Comparison of ENCODE assay signal across 29 cellular contexts in the genomic region with DNA sequence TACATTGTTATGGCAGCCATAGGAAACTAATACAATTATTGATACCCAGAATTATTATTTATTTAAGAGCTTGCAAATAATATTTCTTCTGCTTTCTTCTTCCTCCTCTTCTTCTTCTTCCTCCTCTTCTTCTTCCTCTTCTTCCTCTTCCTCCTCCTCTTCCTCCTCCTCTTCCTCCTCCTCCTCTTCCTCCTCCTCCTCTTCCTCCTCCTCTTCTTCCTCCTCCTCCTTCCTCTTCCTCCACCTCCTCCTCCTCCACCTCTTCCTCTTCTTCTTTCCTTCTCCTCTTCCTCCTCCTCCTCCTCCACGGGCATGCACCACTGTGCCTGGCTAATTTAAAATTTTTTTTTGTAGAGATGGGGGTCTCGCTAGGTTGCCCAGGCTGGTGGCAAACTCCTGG.
"Had no signal": no experiment of that assay in that cellular context is flagged by ENCODE, and none has a peak within 500 bp of the region (broad histone marks: within the 10 kb centered on the region; RNA-seq: fewer than 3 reads in every experiment).

No MANE protein-coding gene starts in this region.

- H3K9me3 Mint-ChIP-seq: immature natural killer cell; memory B cell; naive B cell; natural killer cell treated with Interleukin-12 subunit alpha and Interleukin-12 subunit beta and Interleukin-15 and Interleukin-18, amount 100 ng/mL, for 72 hours; stimulated activated naive B cell treated with anti-CD40 and anti-IgM and Interleukin-4, amounts not matched to agents 10 μg/mL and 1 μg/mL and 100 μg/mL, for 72 hours; stimulated activated naive CD8-positive, alpha-beta T cell treated with anti-CD3 and anti-CD28 coated beads, Interleukin-15, Interleukin-2, amounts not matched to agents 100 ng/mL and 50 ng/mL, for 24 hours had no signal

- H2AFZ ChIP-seq: parathyroid adenoma had no signal

- H3K4me3 ChIP-seq: dorsolateral prefrontal cortex, esophagus muscularis mucosa, lower lobe of right lung, mucosa of descending colon, right lobe of liver, thoracic aorta, tibial nerve, upper lobe of left lung had no signal

- H3K36me3 Mint-ChIP-seq: mesothelial cell of epicardium; naive B cell; natural killer cell treated with Interleukin-12 subunit alpha and Interleukin-12 subunit beta and Interleukin-15 and Interleukin-18, amount 100 ng/mL, for 72 hours; stimulated activated naive B cell treated with anti-CD40 and anti-IgM and Interleukin-4, amounts not matched to agents 10 μg/mL and 1 μg/mL and 100 μg/mL, for 72 hours had no signal

- H3K27ac ChIP-seq: dorsolateral prefrontal cortex, esophagus muscularis mucosa, lower lobe of right lung, neutrophil, parathyroid adenoma, right lobe of liver, thoracic aorta, tibial nerve, upper lobe of left lung had no signal

- H3K79me2 ChIP-seq: parathyroid adenoma had no signal

- H3K36me3 ChIP-seq: esophagus muscularis mucosa, lower lobe of right lung, neutrophil, right lobe of liver, thoracic aorta, tibial nerve, upper lobe of left lung had no signal

- H3K9me3 ChIP-seq: esophagus muscularis mucosa, lower lobe of right lung, mucosa of descending colon, neutrophil, right lobe of liver, thoracic aorta, tibial nerve, upper lobe of left lung had no signal

- FAIRE-seq: colon, small intestine, urothelium cell line had no signal

- H3K9ac ChIP-seq: parathyroid adenoma had no signal

- H3K4me1 Mint-ChIP-seq: immature natural killer cell; stimulated activated naive B cell treated with anti-CD40 and anti-IgM and Interleukin-4, amounts not matched to agents 10 μg/mL and 1 μg/mL and 100 μg/mL, for 72 hours had no signal

- H3K27me3 Mint-ChIP-seq: progenitor cell of endocrine pancreas; stimulated activated naive B cell treated with anti-CD40 and anti-IgM and Interleukin-4, amounts not matched to agents 10 μg/mL and 1 μg/mL and 100 μg/mL, for 72 hours; stimulated activated naive CD8-positive, alpha-beta T cell treated with anti-CD3 and anti-CD28 coated beads, Interleukin-15, Interleukin-2, amounts not matched to agents 100 ng/mL and 50 ng/mL, for 24 hours had no signal

- H3K4me1 ChIP-seq: lower lobe of right lung, parathyroid adenoma, right lobe of liver, tibial nerve, upper lobe of left lung had no signal

- DNase-seq: dorsolateral prefrontal cortex; effector CD4-positive, alpha-beta T cell; hypothalamus; immature natural killer cell; islet precursor cell; kidney glomerular epithelial cell; left ventricle myocardium superior; lower lobe of right lung; mucosa of descending colon; naive B cell; right lobe of liver; small intestine; stimulated activated CD4-positive, alpha-beta T cell treated with anti-CD3 and anti-CD28 coated beads, Interleukin-15, amount 100 ng/mL, for 24 hours; stimulated activated CD4-positive, alpha-beta T cell treated with anti-CD3 and anti-CD28 coated beads, Interleukin-2, amount 100 ng/mL, for 48 hours; stimulated activated naive B cell treated with anti-CD40 and anti-IgM and Interleukin-4, amounts not matched to agents 10 μg/mL and 1 μg/mL and 100 μg/mL, for 72 hours; upper lobe of left lung had no signal

- ATAC-seq: left ventricle myocardium superior; lower lobe of right lung; mucosa of descending colon; natural killer cell treated with Interleukin-12 subunit alpha and Interleukin-12 subunit beta and Interleukin-15 and Interleukin-18, amount 100 ng/mL, for 72 hours; right lobe of liver; stimulated activated naive B cell treated with anti-CD40 and anti-IgM and Interleukin-4, amounts not matched to agents 10 μg/mL and 1 μg/mL and 100 μg/mL, for 72 hours had no signal

- H3K4me3 Mint-ChIP-seq: immature natural killer cell; memory B cell; mesothelial cell of epicardium; naive B cell; natural killer cell treated with Interleukin-12 subunit alpha and Interleukin-12 subunit beta and Interleukin-15 and Interleukin-18, amount 100 ng/mL, for 72 hours; neural crest cell; stimulated activated naive B cell treated with anti-CD40 and anti-IgM and Interleukin-4, amounts not matched to agents 10 μg/mL and 1 μg/mL and 100 μg/mL, for 72 hours; stimulated activated naive CD8-positive, alpha-beta T cell treated with anti-CD3 and anti-CD28 coated beads, Interleukin-15, Interleukin-2, amounts not matched to agents 100 ng/mL and 50 ng/mL, for 24 hours had no signal

- H3K27me3 ChIP-seq: esophagus muscularis mucosa, neutrophil, right lobe of liver, tibial nerve, upper lobe of left lung had no signal

- H3K27ac Mint-ChIP-seq: immature natural killer cell; memory B cell; mesothelial cell of epicardium; naive B cell; progenitor cell of endocrine pancreas; stimulated activated naive B cell treated with anti-CD40 and anti-IgM and Interleukin-4, amounts not matched to agents 10 μg/mL and 1 μg/mL and 100 μg/mL, for 72 hours; stimulated activated naive CD8-positive, alpha-beta T cell treated with anti-CD3 and anti-CD28 coated beads, Interleukin-15, Interleukin-2, amounts not matched to agents 100 ng/mL and 50 ng/mL, for 24 hours had no signal
